Comparison of ENCODE assay signal across 8 cellular contexts in the genomic region with DNA sequence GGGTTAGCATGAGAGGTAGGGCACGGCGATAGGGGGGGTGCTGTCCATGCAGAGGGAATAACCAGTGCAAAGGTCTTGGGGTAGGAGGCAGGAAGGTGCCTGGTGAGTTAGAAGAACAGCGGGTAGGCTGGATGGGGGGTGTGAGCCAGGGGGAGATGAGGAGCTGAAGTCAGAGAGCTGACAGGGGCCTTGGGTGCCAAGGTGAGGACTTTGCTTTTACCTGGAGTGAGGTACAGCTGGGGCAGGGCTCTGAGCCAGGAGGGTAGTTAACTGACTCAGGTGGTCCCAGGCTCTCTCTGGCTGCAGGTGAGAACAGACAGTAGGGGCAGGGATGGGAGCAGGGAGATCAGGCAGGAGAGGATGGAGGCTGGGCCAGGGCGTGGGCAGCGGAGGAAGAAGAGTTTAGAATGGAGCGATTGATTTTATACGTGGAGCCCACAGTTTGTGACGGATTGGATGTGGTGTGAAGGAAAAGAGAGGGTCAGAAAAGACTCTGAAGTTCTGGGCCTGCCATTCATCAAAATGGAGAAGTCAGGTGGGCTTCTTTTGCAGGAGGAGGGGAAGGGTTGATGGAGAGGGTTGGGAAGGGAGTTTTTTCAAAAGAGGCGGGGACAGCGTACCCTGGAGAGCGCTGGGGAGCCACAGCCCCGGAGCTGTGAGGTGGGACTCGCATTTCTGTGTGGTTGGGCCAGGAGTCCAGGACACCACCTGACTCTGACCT. TPM values are rescaled to one million over a fixed set of nuclear protein-coding genes. Genes with fewer than 3 reads are reported as not detected.
DNase-seq lines count a peak whose midpoint lies in the region; ATAC-seq, FAIRE-seq and TF ChIP-seq lines count a peak whose summit lies in the region.

No MANE protein-coding gene starts in this region.

- H3K4me3 Mint-ChIP-seq in CD8-positive, alpha-beta memory T cell = peak overlapping the region; percentile 83 to 92 (median 86)

- H3K4me1 Mint-ChIP-seq in CD8-positive, alpha-beta memory T cell = peaks cover 55 to 82% (median 61%) of the 10 kb centered on the region in 3 donors

- peak overlapping the region; percentile 97 for H3K18ac ChIP-seq in neuronal stem cell (ENCODE audit: low read length)

- TF ChIP-seq CTCF in PC-9 (conservative IDR thresholded peaks at IDR 0.05) (no peak), epithelial cell of proximal tubule (conservative IDR thresholded peaks at IDR 0.05; ENCODE audit: low read depth, low read length) (no peak)

- peak overlapping the region; percentile 92 for H2AK5ac ChIP-seq in neuronal stem cell (ENCODE audit: low read depth, low read length)

- peaks cover 3% of the 10 kb centered on the region for H3K36me3 ChIP-seq in CD8-positive, alpha-beta memory T cell (ENCODE audit: insufficient read depth, low read length)
- H3K36me3 ChIP-seq in PC-9 (ENCODE audit: low read depth) (no peaks in the 10 kb centered on the region), neuronal stem cell (replicated peaks in 1 of 2; ENCODE audit: control insufficient read depth in 2 of 2, insufficient read depth in 2 of 2, low read length in 2 of 2) (peaks cover 7 to 21% of the 10 kb centered on the region in 2 donors)

- no peaks in the 10 kb centered on the region for H4K20me1 ChIP-seq in PC-9 (ENCODE audit: insufficient read depth)

- no peak for ATAC-seq in GM19467 (IDR thresholded peaks at IDR 0.05; ENCODE audit: unreplicated experiment)

- CTCF ChIA-PET in CD8-positive, alpha-beta memory T cell (lab: Charles Lee) = interaction anchor here (1.1 to 10.0 kb wide), 3 partner anchors 14 to 26 kb away, joined by 3 to 98 read pairs (median 3); no protein-coding TSS in a partner anchor
- CTCF ChIA-PET in PC-9 (lab: Charles Lee) = no interaction called here

- peak in 1 of 5 donors; percentile 26 for DNase-seq in CD8-positive, alpha-beta memory T cell
- DNase-seq in PC-9 (no peak), epithelial cell of proximal tubule (ENCODE audit: low read depth) (no peak), neuronal stem cell (ENCODE audit: low spot score) (no peak), NOMO-1 treated with dmso at 0.1 percent for 144 hours (lab: John Stamatoyannopoulos, UW; ENCODE audit: unreplicated experiment) (no peak), frontal cortex (ENCODE audit: low spot score in 2 of 2) (no peak), SW480 (ENCODE audit: low spot score) (no peak)

- no peaks in the 10 kb centered on the region for H3K9me3 Mint-ChIP-seq in CD8-positive, alpha-beta memory T cell

- H3K23ac ChIP-seq in neuronal stem cell (ENCODE audit: low read depth, low read length, poor library complexity) = peak overlapping the region; percentile 17

- H4K8ac ChIP-seq in neuronal stem cell (ENCODE audit: low read depth, low read length) = peak overlapping the region; percentile 99

- no peaks in the 10 kb centered on the region for H3K27me3 ChIP-seq in CD8-positive, alpha-beta memory T cell (ENCODE audit: insufficient read depth, low read length, poor library complexity, severe bottlenecking)
- H3K27me3 ChIP-seq in PC-9 (ENCODE audit: insufficient read depth, low read depth) (no peaks in the 10 kb centered on the region), neuronal stem cell (ENCODE audit: control insufficient read depth in 3 of 3, insufficient read depth in 3 of 3, low read depth in 1 of 3, low read length in 3 of 3) (no peaks in the 10 kb centered on the region)

- peak overlapping the region; percentile 95 for H3K4me2 ChIP-seq in PC-9
- peak overlapping the region; percentile 84 for H3K4me2 ChIP-seq in neuronal stem cell (ENCODE audit: insufficient read depth, low read length, poor library complexity, severe bottlenecking)

- peak overlapping the region; percentile 85 to 99 (median 96) for H3K27ac Mint-ChIP-seq in CD8-positive, alpha-beta memory T cell

- peak overlapping the region; percentile 91 for H3K14ac ChIP-seq in neuronal stem cell (ENCODE audit: low read length)

- H2BK120ac ChIP-seq in neuronal stem cell (ENCODE audit: low read depth, low read length) = no peak overlapping the region

- no TSS peak for BruUV-seq in PC-9 (replicated peaks; lab: Mats Ljungman, UMichigan)

- H3K9ac ChIP-seq in neuronal stem cell (ENCODE audit: low read depth, low read length, poor library complexity) = peak overlapping the region; percentile 82

- H2BK12ac ChIP-seq in neuronal stem cell (ENCODE audit: low read length) = peak overlapping the region; percentile 95

- POLR2A ChIA-PET in CD8-positive, alpha-beta memory T cell (lab: Charles Lee) = interaction anchor here (1.0 to 3.4 kb wide), 3 partner anchors 8 to 30 kb away, joined by 3 to 48 read pairs (median 3); no protein-coding TSS in a partner anchor
- POLR2A ChIA-PET in PC-9 (lab: Charles Lee; ENCODE audit: unreplicated experiment) = interaction anchor here (0.6 kb wide), 1 partner anchor 789 kb away, joined by 3 read pairs; no protein-coding TSS in a partner anchor

- peaks cover 16% of the 10 kb centered on the region for H3K79me2 ChIP-seq in PC-9 (ENCODE audit: low read depth)

- FAIRE-seq in frontal cortex (lab: Jason Lieb, UNC) = no peak

- H2BK15ac ChIP-seq in neuronal stem cell (ENCODE audit: low read length) = peak overlapping the region; percentile 99

- no peaks in the 10 kb centered on the region for H3K9me3 ChIP-seq in CD8-positive, alpha-beta memory T cell (ENCODE audit: low read length)
- no peaks in the 10 kb centered on the region for H3K9me3 ChIP-seq in PC-9 (ENCODE audit: insufficient read depth, low read depth)
- peaks cover 0 to 4% of the 10 kb centered on the region in 2 donors for H3K9me3 ChIP-seq in neuronal stem cell (replicated peaks in 1 of 2; ENCODE audit: control insufficient read depth in 2 of 2, insufficient read depth in 1 of 2, low read depth in 1 of 2, low read length in 2 of 2)

- peaks cover 0 to 1% of the 10 kb centered on the region in 2 donors for H3K27me3 Mint-ChIP-seq in CD8-positive, alpha-beta memory T cell

- H2AFZ ChIP-seq in PC-9 (peak overlapping the region; percentile 78; the same call in 1 of the 2 replicates), neuronal stem cell (ENCODE audit: low read length) (peak overlapping the region; percentile 95)

- peaks cover 0 to 26% (median 2%) of the 10 kb centered on the region in 3 donors for H3K36me3 Mint-ChIP-seq in CD8-positive, alpha-beta memory T cell

- H3K4ac ChIP-seq in neuronal stem cell (ENCODE audit: low read length) = peak overlapping the region; percentile 38

- intact Hi-C loops in PC-9 (cut with micrococcal nuclease; ENCODE audit: unreplicated experiment) = no loop called here

- peaks cover 5% of the 10 kb centered on the region for H3K79me1 ChIP-seq in neuronal stem cell (ENCODE audit: low read depth, low read length)

- H3K9me2 ChIP-seq in PC-9 (ENCODE audit: insufficient read depth) = no peaks in the 10 kb centered on the region

- peak overlapping the region; percentile 78 for H3K4me3 ChIP-seq in CD8-positive, alpha-beta memory T cell (ENCODE audit: low read length)
- H3K4me3 ChIP-seq in PC-9 = peak overlapping the region; percentile 75; the same call in 1 of the 2 replicates
- H3K4me3 ChIP-seq in epithelial cell of proximal tubule (ENCODE audit: low read depth, low read length) = peak overlapping the region; percentile 84
- peak overlapping the region; percentile 75 to 81 for H3K4me3 ChIP-seq in neuronal stem cell (ENCODE audit: low read length in 2 of 2)

- peak overlapping the region; percentile 90 for H3K27ac ChIP-seq in CD8-positive, alpha-beta memory T cell (ENCODE audit: low read depth, low read length)
- H3K27ac ChIP-seq in PC-9 (no peak overlapping the region), neuronal stem cell (replicated peaks; ENCODE audit: low read length) (peak overlapping the region; percentile 94)

- WGBS in neuronal stem cell (ENCODE audit: extremely low coverage in 2 of 2, insufficient read length in 2 of 2, insufficient replicate concordance in 1 of 2), 2 donors = no CpG with 5 or more reads among the region's 13 CpGs

- H3K4me1 ChIP-seq in CD8-positive, alpha-beta memory T cell (ENCODE audit: insufficient read depth, low read length) = peaks cover 84% of the 10 kb centered on the region
- H3K4me1 ChIP-seq in PC-9 (replicated peaks; ENCODE audit: insufficient read depth) (peaks cover 34% of the 10 kb centered on the region), neuronal stem cell (ENCODE audit: control insufficient read depth in 2 of 2, insufficient read depth in 1 of 2, low read depth in 1 of 2, low read length in 2 of 2) (peaks cover 9 to 18% of the 10 kb centered on the region in 2 donors)

- peak overlapping the region; percentile 94 for H2BK5ac ChIP-seq in neuronal stem cell (ENCODE audit: low read length)

- H3F3A ChIP-seq in PC-9 (ENCODE audit: insufficient read depth, low read depth) = peaks cover 21% of the 10 kb centered on the region

- H4K91ac ChIP-seq in neuronal stem cell (ENCODE audit: low read depth, low read length, poor library complexity) = peak overlapping the region; percentile 38

RNA-seq across cellular contexts. Expression of a gene that starts 1.2 kb away (rescaled TPM):
- total RNA-seq in CD8-positive, alpha-beta memory T cell = 100 to 1,000 TPM; 205 to 218 TPM
- polyA plus RNA-seq in CD8-positive, alpha-beta memory T cell = 51.4 TPM
- total RNA-seq in PC-9 (2021) (62.7 and 105 TPM in 2 replicates), epithelial cell of proximal tubule (55.0 and 67.7 TPM in 2 replicates), frontal cortex (29.3 TPM)
- polyA plus RNA-seq in neuronal stem cell (2013, experiment 1 of 2) = 74.8 TPM
- polyA plus RNA-seq in neuronal stem cell (2013, experiment 2 of 2) = 73.3 TPM

RNA-seq across cellular contexts. Expression of a gene that starts 31.3 kb away (rescaled TPM):
- 1 to 10 TPM; 1.1 to 1.9 TPM for total RNA-seq in CD8-positive, alpha-beta memory T cell
- polyA plus RNA-seq in CD8-positive, alpha-beta memory T cell = 1.3 TPM
- total RNA-seq in PC-9 (2021) = 2.4 and 3.0 TPM in 2 replicates
- total RNA-seq in epithelial cell of proximal tubule = 1.3 and 1.5 TPM in 2 replicates
- 2.8 TPM for polyA plus RNA-seq in neuronal stem cell (2013, experiment 1 of 2)
- 2.8 TPM for polyA plus RNA-seq in neuronal stem cell (2013, experiment 2 of 2)
- total RNA-seq in frontal cortex = 0.82 TPM

RNA-seq across cellular contexts. Expression of a gene that starts 34.9 kb away (rescaled TPM):
- 1 to 10 TPM; 7.4 to 7.5 TPM for total RNA-seq in CD8-positive, alpha-beta memory T cell
- polyA plus RNA-seq in CD8-positive, alpha-beta memory T cell = 15.4 TPM
- total RNA-seq in PC-9 (2021) = 3.5 and 4.1 TPM in 2 replicates
- total RNA-seq in epithelial cell of proximal tubule = 3.3 and 4.1 TPM in 2 replicates
- 2.9 TPM for polyA plus RNA-seq in neuronal stem cell (2013, experiment 1 of 2)
- 2.7 TPM for polyA plus RNA-seq in neuronal stem cell (2013, experiment 2 of 2)
- total RNA-seq in frontal cortex = 13.9 TPM

RNA-seq across cellular contexts. Expression of a gene that starts 42.6 kb away (rescaled TPM):
- not detected for total RNA-seq in CD8-positive, alpha-beta memory T cell
- polyA plus RNA-seq in CD8-positive, alpha-beta memory T cell = 0.53 TPM
- total RNA-seq in PC-9 (2021) = 12.3 and 19.2 TPM in 2 replicates
- 2.0 TPM in 1 of 2 replicates, not detected in the other for total RNA-seq in epithelial cell of proximal tubule
- polyA plus RNA-seq in neuronal stem cell (2013, experiment 1 of 2) = 0.36 TPM
- 0.28 TPM for polyA plus RNA-seq in neuronal stem cell (2013, experiment 2 of 2)
- total RNA-seq in frontal cortex = not detected
